13 cellular contexts compared by ENCODE assay signal in the genomic region with DNA sequence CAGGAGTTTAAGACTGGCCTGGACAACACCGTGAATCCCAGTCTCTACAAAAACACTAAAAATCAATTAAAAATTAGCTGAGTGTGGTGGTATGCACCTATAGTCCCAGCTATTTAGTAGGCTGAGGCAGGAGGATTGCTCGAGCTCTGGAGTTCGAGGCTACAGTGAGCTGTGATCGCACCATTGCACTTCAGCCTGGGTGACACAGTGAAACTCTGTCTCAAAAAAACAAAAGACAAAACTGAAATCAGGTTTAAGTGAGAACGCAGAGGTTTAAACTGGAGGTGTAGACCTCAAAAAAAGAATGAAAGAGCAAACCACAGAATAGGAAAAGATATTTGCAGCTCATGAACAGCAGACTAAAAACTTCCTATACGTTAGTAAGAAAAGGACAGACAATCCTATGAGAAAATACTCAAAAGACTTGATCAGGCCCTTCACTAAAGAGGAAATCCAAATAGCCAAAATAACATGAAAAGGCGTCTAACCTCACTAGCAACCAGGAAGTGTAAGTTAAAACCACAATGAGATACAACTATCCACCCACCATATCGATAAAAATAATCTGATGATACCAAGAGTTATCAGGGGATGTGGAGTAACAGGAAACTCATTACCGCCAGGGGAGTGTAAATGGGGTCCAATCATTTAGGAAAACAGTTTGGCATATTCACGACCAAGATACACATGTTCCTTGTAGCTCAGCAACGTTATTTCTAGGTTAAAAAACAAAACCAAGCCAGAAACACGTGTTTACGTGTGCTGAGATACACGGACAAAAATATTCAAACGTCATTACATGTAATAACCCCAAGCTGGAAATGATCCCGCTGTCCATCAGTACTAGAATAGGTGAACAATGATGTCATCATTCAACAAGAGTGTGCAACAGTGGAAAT. TPM values are rescaled to one million over a fixed set of nuclear protein-coding genes. Genes with fewer than 3 reads are reported as not detected.
A peak's percentile ranks its signal among the peaks of the same experiment; 100 is the strongest.
DNase-seq lines count a peak whose midpoint lies in the region; ATAC-seq and TF ChIP-seq lines count a peak whose summit lies in the region.
"Had no signal": no experiment of that assay in that cellular context is flagged by ENCODE, and none has a peak within 500 bp of the region (broad histone marks: within the 10 kb centered on the region; RNA-seq: fewer than 3 reads in every experiment).

No MANE protein-coding gene starts in this region.

- POLR2A ChIA-PET in HEK293 (lab: Yijun Ruan, JAX): interaction anchor here (0.6 kb wide), 1 partner anchor 30 kb away, joined by 3 read pairs; no protein-coding TSS in a partner anchor
- POLR2A ChIA-PET in activated CD8-positive, alpha-beta T cell treated with anti-CD3 and anti-CD28 coated beads, Interleukin-2, amount 10 ng/mL, durations not matched to agents 7 days and 5 days (lab: Charles Lee): interaction anchor here (1.1 to 2.2 kb wide), 4 partner anchors 10 to 31 kb away, joined by 4 to 9 read pairs (median 6); partner anchors contain the start of genes PARK7 and TNFRSF9
- POLR2A ChIA-PET in naive thymus-derived CD4-positive, alpha-beta T cell (lab: Charles Lee): no interaction called here

- peak; percentile 47 for DNase-seq in activated CD4-positive, alpha-beta T cell treated with anti-CD3 and anti-CD28 coated beads for 48 hours
- DNase-seq in activated CD4-positive, alpha-beta T cell treated with anti-CD3 and anti-CD28 coated beads for 1 hour: no peak
- DNase-seq in activated CD8-positive, alpha-beta T cell treated with anti-CD3 and anti-CD28 coated beads, Interleukin-2, amount 10 ng/mL, durations not matched to agents 7 days and 5 days: no peak
- DNase-seq in naive thymus-derived CD4-positive, alpha-beta T cell: no peak
- DNase-seq in left lobe of liver (ENCODE audit: low spot score) (no peak), NCI-H2196 (lab: John Stamatoyannopoulos, UW; ENCODE audit: unreplicated experiment) (no peak), HuH-7.5 (ENCODE audit: low spot score) (no peak)
- DNase-seq: ACHN, endodermal cell, naive B cell, NCI-H1092 treated with DMSO at 0.1 percent for 48 hours, WERI-Rb-1 had no signal

- no peaks in the 10 kb centered on the region for H3K9me3 Mint-ChIP-seq in activated CD8-positive, alpha-beta T cell treated with anti-CD3 and anti-CD28 coated beads, Interleukin-2, amount 10 ng/mL, durations not matched to agents 7 days and 5 days (ENCODE audit: insufficient read depth)
- H3K9me3 Mint-ChIP-seq in naive thymus-derived CD4-positive, alpha-beta T cell: no peaks in the 10 kb centered on the region
- H3K9me3 Mint-ChIP-seq: naive B cell had no signal

- H3K4me3 Mint-ChIP-seq in activated CD8-positive, alpha-beta T cell treated with anti-CD3 and anti-CD28 coated beads, Interleukin-2, amount 10 ng/mL, durations not matched to agents 7 days and 5 days: peak overlapping the region; percentile 63
- peak overlapping the region; percentile 42 to 66 (median 58) for H3K4me3 Mint-ChIP-seq in naive thymus-derived CD4-positive, alpha-beta T cell
- H3K4me3 Mint-ChIP-seq: endodermal cell had no signal

- H3K36me3 Mint-ChIP-seq in activated CD8-positive, alpha-beta T cell treated with anti-CD3 and anti-CD28 coated beads, Interleukin-2, amount 10 ng/mL, durations not matched to agents 7 days and 5 days (ENCODE audit: low read depth): no peaks in the 10 kb centered on the region
- peaks cover 0 to 1% (median 0%) of the 10 kb centered on the region in 5 donors for H3K36me3 Mint-ChIP-seq in naive thymus-derived CD4-positive, alpha-beta T cell
- H3K36me3 Mint-ChIP-seq: naive B cell had no signal

- ATAC-seq in activated CD8-positive, alpha-beta T cell treated with anti-CD3 and anti-CD28 coated beads, Interleukin-2, amount 10 ng/mL, durations not matched to agents 7 days and 5 days: peak; percentile 61
- peak; percentile 72 for ATAC-seq in naive thymus-derived CD4-positive, alpha-beta T cell
- no peak for ATAC-seq in left lobe of liver

- no peaks in the 10 kb centered on the region for H3K27me3 Mint-ChIP-seq in activated CD8-positive, alpha-beta T cell treated with anti-CD3 and anti-CD28 coated beads, Interleukin-2, amount 10 ng/mL, durations not matched to agents 7 days and 5 days (ENCODE audit: low read depth)
- H3K27me3 Mint-ChIP-seq in naive thymus-derived CD4-positive, alpha-beta T cell: peaks cover 0 to 5% (median 0%) of the 10 kb centered on the region in 5 donors

- no peaks in the 10 kb centered on the region for H3K27me3 ChIP-seq in naive thymus-derived CD4-positive, alpha-beta T cell (ENCODE audit: control insufficient read depth in 2 of 2, insufficient read depth in 2 of 2, low read length in 2 of 2)

- H3K4me1 Mint-ChIP-seq in activated CD8-positive, alpha-beta T cell treated with anti-CD3 and anti-CD28 coated beads, Interleukin-2, amount 10 ng/mL, durations not matched to agents 7 days and 5 days (ENCODE audit: low read depth): peaks cover 33% of the 10 kb centered on the region
- peaks cover 19 to 26% (median 24%) of the 10 kb centered on the region in 7 donors for H3K4me1 Mint-ChIP-seq in naive thymus-derived CD4-positive, alpha-beta T cell

- CTCF ChIA-PET in HEK293 (lab: Yijun Ruan, JAX): no interaction called here
- CTCF ChIA-PET in activated CD8-positive, alpha-beta T cell treated with anti-CD3 and anti-CD28 coated beads, Interleukin-2, amount 10 ng/mL, durations not matched to agents 7 days and 5 days (lab: Charles Lee): interaction anchor here (0.6 to 2.5 kb wide), 5 partner anchors 10 to 28 kb away, joined by 3 to 16 read pairs (median 3); partner anchors contain the start of gene TNFRSF9
- CTCF ChIA-PET in naive thymus-derived CD4-positive, alpha-beta T cell (lab: Charles Lee): interaction anchor here (0.5 kb wide), 1 partner anchor 84 kb away, joined by 4 read pairs; no protein-coding TSS in a partner anchor

- H3K4me3 ChIP-seq in HEK293 (ENCODE audit: low read depth, low read length): no peak overlapping the region
- peak overlapping the region; percentile 10 for H3K4me3 ChIP-seq in naive thymus-derived CD4-positive, alpha-beta T cell (ENCODE audit: low read length)

- H3K9me3 ChIP-seq in HEK293 (ENCODE audit: control insufficient read depth, insufficient read depth, low read depth, low read length): no peaks in the 10 kb centered on the region
- H3K9me3 ChIP-seq in naive thymus-derived CD4-positive, alpha-beta T cell (ENCODE audit: control insufficient read depth in 2 of 3, low read length in 3 of 3): no peaks in the 10 kb centered on the region

- no peak for TF ChIP-seq CTCF in HEK293 (tag by site-specific recombination; IDR thresholded peaks at IDR 0.05)

- H3K36me3 ChIP-seq in HEK293 (ENCODE audit: control insufficient read depth in 2 of 2, insufficient read depth in 1 of 2, low read length in 2 of 2): no peaks in the 10 kb centered on the region
- no peaks in the 10 kb centered on the region for H3K36me3 ChIP-seq in naive thymus-derived CD4-positive, alpha-beta T cell (ENCODE audit: control insufficient read depth in 2 of 3, insufficient read depth in 3 of 3, low read length in 3 of 3)
- H3K36me3 ChIP-seq: WERI-Rb-1 had no signal

- H3K27ac ChIP-seq in HEK293 (ENCODE audit: extremely low read depth, low read depth, low read length): no peak overlapping the region
- no peak overlapping the region for H3K27ac ChIP-seq in naive thymus-derived CD4-positive, alpha-beta T cell (ENCODE audit: low read depth, low read length)
- H3K27ac ChIP-seq: WERI-Rb-1 had no signal

- peak overlapping the region; percentile 91 for H3K27ac Mint-ChIP-seq in activated CD8-positive, alpha-beta T cell treated with anti-CD3 and anti-CD28 coated beads, Interleukin-2, amount 10 ng/mL, durations not matched to agents 7 days and 5 days
- H3K27ac Mint-ChIP-seq in naive thymus-derived CD4-positive, alpha-beta T cell: peak overlapping the region in 6 of 9 donors; percentile 5 to 67 (median 52)
- H3K27ac Mint-ChIP-seq: endodermal cell had no signal

- intact Hi-C loops in naive thymus-derived CD4-positive, alpha-beta T cell (cut with micrococcal nuclease): loop anchor here in 1 of 2 donors (1.0 kb wide), 1 partner anchor 31 kb away; the partner anchor contains the start of gene PARK7

- H3K4me1 ChIP-seq in HEK293 (ENCODE audit: control insufficient read depth, insufficient read depth, low read length): no peaks in the 10 kb centered on the region
- peaks cover 13 to 17% of the 10 kb centered on the region in 2 donors for H3K4me1 ChIP-seq in naive thymus-derived CD4-positive, alpha-beta T cell (ENCODE audit: control insufficient read depth in 2 of 2, insufficient read depth in 2 of 2, low read length in 2 of 2)

TF ChIP-seq in HEK293, 187 proteins besides CTCF, POLR2A, EP300 and RAD21 (continues in another document):
- TF ChIP-seq ZNF174 (tag by site-specific recombination; IDR thresholded peaks at IDR 0.05): no peak
- TF ChIP-seq SCRT2 (tag by site-specific recombination; IDR thresholded peaks at IDR 0.05): peak; percentile 53; the same call in 1 of the 2 replicates
- no peak for TF ChIP-seq MYNN (tag by site-specific recombination; IDR thresholded peaks at IDR 0.05; ENCODE audit: borderline replicate concordance)
- no peak for TF ChIP-seq ZNF239 (tag by site-specific recombination; IDR thresholded peaks at IDR 0.05)
- no peak for TF ChIP-seq TCF7L2 (IDR thresholded peaks at IDR 0.05; ENCODE audit: borderline replicate concordance, low read depth, low read length)
- TF ChIP-seq ATF2 (tag by site-specific recombination; IDR thresholded peaks at IDR 0.05; ENCODE audit: low read depth): peak; percentile 90

RNA-seq across cellular contexts. Expression of gene TNFRSF9, which starts 9.8 kb away (rescaled TPM):
- total RNA-seq in activated CD8-positive, alpha-beta T cell treated with anti-CD3 and anti-CD28 coated beads, Interleukin-2, amount 10 ng/mL, durations not matched to agents 7 days and 5 days: 1 to 10 TPM in 1 of 2 experiments, under 1 TPM in 1; 0.94 to 1.3 TPM
- 1 to 10 TPM in 1 of 5 experiments, under 1 TPM in 4; 0.11 to 6.6 (median 0.27) TPM for total RNA-seq in naive thymus-derived CD4-positive, alpha-beta T cell
- under 1 TPM in 1 of 2 donors, not detected in 1; 0.10 TPM for polyA plus RNA-seq in naive thymus-derived CD4-positive, alpha-beta T cell
- 0.03 TPM for total RNA-seq in left lobe of liver
- total RNA-seq: endodermal cell had no signal

RNA-seq across cellular contexts. Expression of gene PARK7, which starts 30.7 kb away (rescaled TPM):
- total RNA-seq in activated CD8-positive, alpha-beta T cell treated with anti-CD3 and anti-CD28 coated beads, Interleukin-2, amount 10 ng/mL, durations not matched to agents 7 days and 5 days: 100 to 1,000 TPM; 296 to 302 TPM
- total RNA-seq in naive thymus-derived CD4-positive, alpha-beta T cell: 100 to 1,000 TPM in 3 of 5 experiments, 10 to 100 TPM in 2; 97.1 to 255 (median 106) TPM
- polyA plus RNA-seq in naive thymus-derived CD4-positive, alpha-beta T cell: 100 to 1,000 TPM; 325 to 364 TPM
- total RNA-seq in left lobe of liver: 198 TPM
